ENCODE assay signal across 1 cellular context in the genomic region with DNA sequence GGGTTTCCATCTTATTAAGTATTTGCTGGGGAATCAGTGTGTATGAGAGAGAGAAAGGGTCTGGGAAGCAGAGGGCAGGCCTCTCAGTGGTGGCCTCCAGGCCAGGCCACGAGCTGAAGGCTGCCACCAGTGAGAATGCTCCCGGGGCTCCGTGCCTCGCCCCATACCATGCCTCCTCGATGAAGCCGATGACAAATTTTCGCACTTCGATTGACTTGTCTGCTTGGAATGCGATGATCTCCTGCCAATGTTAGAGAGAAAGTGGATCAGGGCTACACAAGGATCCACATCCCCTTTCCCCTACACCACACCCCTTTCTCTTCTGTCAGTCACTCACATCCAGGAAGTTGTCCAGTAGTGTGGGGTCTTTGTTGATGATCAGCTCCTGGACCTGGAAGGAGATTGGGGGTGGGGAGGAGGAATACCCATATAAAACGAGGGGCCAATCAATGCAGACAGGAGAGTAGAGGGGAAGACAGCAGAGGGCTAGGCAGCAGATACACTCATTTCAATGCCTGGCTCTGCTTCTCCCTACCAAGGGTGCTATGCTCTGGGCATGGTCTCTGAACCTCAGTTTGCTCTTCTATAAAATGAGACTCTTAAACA.
TF ChIP-seq lines count a peak whose summit lies in the region.

No MANE protein-coding gene starts in this region.

TF ChIP-seq in HEK293, 187 proteins besides CTCF, POLR2A, EP300 and RAD21 (continued from another document):
- TF ChIP-seq, protein P1, sequence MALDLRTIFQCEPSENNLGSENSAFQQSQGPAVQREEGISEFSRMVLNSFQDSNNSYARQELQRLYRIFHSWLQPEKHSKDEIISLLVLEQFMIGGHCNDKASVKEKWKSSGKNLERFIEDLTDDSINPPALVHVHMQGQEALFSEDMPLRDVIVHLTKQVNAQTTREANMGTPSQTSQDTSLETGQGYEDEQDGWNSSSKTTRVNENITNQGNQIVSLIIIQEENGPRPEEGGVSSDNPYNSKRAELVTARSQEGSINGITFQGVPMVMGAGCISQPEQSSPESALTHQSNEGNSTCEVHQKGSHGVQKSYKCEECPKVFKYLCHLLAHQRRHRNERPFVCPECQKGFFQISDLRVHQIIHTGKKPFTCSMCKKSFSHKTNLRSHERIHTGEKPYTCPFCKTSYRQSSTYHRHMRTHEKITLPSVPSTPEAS (tag by site-specific recombination; IDR thresholded peaks at IDR 0.05) = no peak
- no peak for TF ChIP-seq ZNF660 (tag by site-specific recombination; IDR thresholded peaks at IDR 0.05)
